ENCODE assay signal across 20 cellular contexts in genomic region chrX:69031971-69032391, GRCh38.
DNase-seq lines count a peak whose midpoint lies in the region; TF ChIP-seq lines count a peak whose summit lies in the region.
"Had no signal": no experiment of that assay in that cellular context is flagged by ENCODE, and none has a peak within 500 bp of the region (broad histone marks: within the 10 kb centered on the region; RNA-seq: fewer than 3 reads in every experiment).

No MANE protein-coding gene starts in this region.

- H3K4me2 ChIP-seq in hepatocyte, result no peak overlapping the region
- H3K4me2 ChIP-seq in smooth muscle cell, result no peak overlapping the region

- no peak overlapping the region for H3K4me3 Mint-ChIP-seq in T-helper 2 cell treated with Interferon-gamma antibody and Interleukin-4, amounts not matched to agents 5 μg/mL and 100 μg/mL, for 36 hours
- H3K4me3 Mint-ChIP-seq: IgD-negative memory B cell, neural crest cell had no signal

- no peak for TF ChIP-seq CTCF in hepatocyte (IDR thresholded peaks at IDR 0.05; ENCODE audit: poor library complexity)
- TF ChIP-seq CTCF in smooth muscle cell (IDR thresholded peaks at IDR 0.05; ENCODE audit: borderline replicate concordance, insufficient read depth, poor library complexity, severe bottlenecking), result no peak

- H3K9me2 ChIP-seq in hepatocyte (replicated peaks; ENCODE audit: insufficient read depth), result no peaks in the 10 kb centered on the region

- 46% methylated on average over 2 of the region's 2 CpGs for WGBS in hepatocyte (ENCODE audit: low lambda C conversion rate, missing lambda C conversion rate)
- 18% methylated on average over 2 of the region's 2 CpGs for WGBS in smooth muscle cell (ENCODE audit: low lambda C conversion rate)

- no peak overlapping the region for H2AFZ ChIP-seq in hepatocyte
- no peak overlapping the region for H2AFZ ChIP-seq in smooth muscle cell (ENCODE audit: low read depth)

- H4K20me1 ChIP-seq in hepatocyte (ENCODE audit: insufficient read depth, poor library complexity, severe bottlenecking) (no peaks in the 10 kb centered on the region), smooth muscle cell (ENCODE audit: low read depth) (no peaks in the 10 kb centered on the region)

- no peaks in the 10 kb centered on the region for H3K4me1 Mint-ChIP-seq in T-helper 2 cell treated with Interferon-gamma antibody and Interleukin-4, amounts not matched to agents 5 μg/mL and 100 μg/mL, for 36 hours (ENCODE audit: low read depth)

- H3K4me1 ChIP-seq in hepatocyte (ENCODE audit: insufficient read depth) (peaks cover 13% of the 10 kb centered on the region), smooth muscle cell (ENCODE audit: low read depth) (no peaks in the 10 kb centered on the region)

- H3K36me3 ChIP-seq in hepatocyte (replicated peaks; ENCODE audit: insufficient read depth, low read depth), result no peaks in the 10 kb centered on the region
- H3K36me3 ChIP-seq in smooth muscle cell (ENCODE audit: low read depth), result no peaks in the 10 kb centered on the region
- H3K36me3 ChIP-seq: tibial nerve had no signal

- no peak overlapping the region for H3K9ac ChIP-seq in smooth muscle cell (ENCODE audit: low read depth)

- no peak overlapping the region for H3K27ac Mint-ChIP-seq in T-helper 2 cell treated with Interferon-gamma antibody and Interleukin-4, amounts not matched to agents 5 μg/mL and 100 μg/mL, for 36 hours
- H3K27ac Mint-ChIP-seq: IgD-negative memory B cell had no signal

- H3K27me3 ChIP-seq in hepatocyte (no peaks in the 10 kb centered on the region), smooth muscle cell (ENCODE audit: low read depth) (no peaks in the 10 kb centered on the region)
- H3K27me3 ChIP-seq: tibial nerve had no signal

- no peaks in the 10 kb centered on the region for H3K36me3 Mint-ChIP-seq in T-helper 2 cell treated with Interferon-gamma antibody and Interleukin-4, amounts not matched to agents 5 μg/mL and 100 μg/mL, for 36 hours (ENCODE audit: low read depth)

- H3K27ac ChIP-seq in hepatocyte (peak overlapping the region; percentile 73), smooth muscle cell (ENCODE audit: low read depth) (peak overlapping the region; percentile 57)
- H3K27ac ChIP-seq: tibial nerve had no signal

- H3K9me3 ChIP-seq in hepatocyte (ENCODE audit: low read depth), result no peaks in the 10 kb centered on the region
- H3K9me3 ChIP-seq in smooth muscle cell (replicated peaks; ENCODE audit: low read depth), result no peaks in the 10 kb centered on the region
- H3K9me3 ChIP-seq: tibial nerve had no signal

- DNase-seq in HT-29 (ENCODE audit: low spot score), result peak; percentile 46
- DNase-seq in amniotic epithelial cell (ENCODE audit: low read depth), result peak; percentile 42
- no peak for DNase-seq in hepatocyte (ENCODE audit: low spot score)
- no peak for DNase-seq in smooth muscle cell (lab: John Stamatoyannopoulos, UW; ENCODE audit: unreplicated experiment)
- DNase-seq in MV-4-11 (lab: John Stamatoyannopoulos, UW), result no peak
- no peak for DNase-seq in NCI-H510A treated with DMSO at 0.1 percent for 48 hours (lab: John Stamatoyannopoulos, UW)
- DNase-seq in T-helper 2 cell treated with Interferon-gamma antibody and Interleukin-4, amounts not matched to agents 5 μg/mL and 100 μg/mL, for 36 hours (ENCODE audit: low spot score), result no peak
- DNase-seq in GM19238 (ENCODE audit: insufficient read length, low spot score), result no peak
- DNase-seq: activated effector memory CD4-positive, alpha-beta T cell treated with Interleukin-2 at 50 U/mL for 16 hours; DMS79; erythroblast; MM.1S; NCI-H774; OCI-M1; stimulated activated CD4-positive, alpha-beta T cell treated with anti-CD3 and anti-CD28 coated beads, Interleukin-2, amount 100 ng/mL, for 48 hours; stimulated activated naive CD4-positive, alpha-beta T cell treated with Interleukin-2 at 50 U/mL for 16 hours; T-helper 1 cell had no signal

- H3K4me3 ChIP-seq in hepatocyte (no peak overlapping the region), smooth muscle cell (no peak overlapping the region)
- H3K4me3 ChIP-seq: tibial nerve had no signal

- no peaks in the 10 kb centered on the region for H3F3A ChIP-seq in smooth muscle cell (ENCODE audit: low read depth)

- no peaks in the 10 kb centered on the region for H3K9me3 Mint-ChIP-seq in T-helper 2 cell treated with Interferon-gamma antibody and Interleukin-4, amounts not matched to agents 5 μg/mL and 100 μg/mL, for 36 hours
- H3K9me3 Mint-ChIP-seq: IgD-negative memory B cell, neural crest cell had no signal

- H3K27me3 Mint-ChIP-seq in T-helper 2 cell treated with Interferon-gamma antibody and Interleukin-4, amounts not matched to agents 5 μg/mL and 100 μg/mL, for 36 hours (ENCODE audit: low read depth), result no peaks in the 10 kb centered on the region
- H3K27me3 Mint-ChIP-seq: IgD-negative memory B cell had no signal

- H3K79me2 ChIP-seq in hepatocyte (no peaks in the 10 kb centered on the region), smooth muscle cell (ENCODE audit: low read depth) (no peaks in the 10 kb centered on the region)

Comparison
In these comparisons a context has a peak if more than half of its experiments do, and no peak if none do; other contexts are left out.
1. DNase-seq: peak in HT-29 (single experiment) and amniotic epithelial cell (single experiment); none in hepatocyte (single experiment), smooth muscle cell (single experiment), MV-4-11 (single experiment), NCI-H510A treated with DMSO at 0.1 percent for 48 hours (single experiment), T-helper 2 cell treated with Interferon-gamma antibody and Interleukin-4, amounts not matched to agents 5 μg/mL and 100 μg/mL, for 36 hours (single experiment) and GM19238 (single experiment).